8 cellular contexts compared by ENCODE assay signal in genomic region chr17:3914319-3914685, GRCh38. TPM values are rescaled to one million over a fixed set of nuclear protein-coding genes. Genes with fewer than 3 reads are reported as not detected.
A peak's percentile ranks its signal among the peaks of the same experiment; 100 is the strongest.
DNase-seq lines count a peak whose midpoint lies in the region; ATAC-seq and TF ChIP-seq lines count a peak whose summit lies in the region.

No MANE protein-coding gene starts in this region.

- H3K4me3 Mint-ChIP-seq in T-helper 17 cell (no peak overlapping the region), HFFc6 (no peak overlapping the region)

- intact Hi-C loops in sciatic nerve (cut with DNase I) = no loop called here
- intact Hi-C loops in Right ventricle myocardium inferior (cut with DNase I) = loop anchor here (5.0 kb wide), 2 partner anchors 47 to 163 kb away; no protein-coding TSS in a partner anchor

- peaks cover 32% of the 10 kb centered on the region for H3K4me1 Mint-ChIP-seq in T-helper 17 cell
- H3K4me1 Mint-ChIP-seq in HFFc6 (ENCODE audit: low read depth) = 0 out of 2 replicates have a peak, but pooled peaks cover 4% of the 10 kb centered on the region

- no peaks in the 10 kb centered on the region for H3K27me3 Mint-ChIP-seq in T-helper 17 cell
- peaks cover 3% of the 10 kb centered on the region for H3K27me3 Mint-ChIP-seq in HFFc6 (ENCODE audit: insufficient read depth)

- DNase-seq in T-helper 17 cell (no peak), sciatic nerve (ENCODE audit: low spot score) (no peak), Right ventricle myocardium inferior (ENCODE audit: missing footprints) (no peak), HUDEP-2 (lab: John Stamatoyannopoulos, UW; ENCODE audit: unreplicated experiment in 76 of 76) (no peak), HFFc6 (no peak)

- no peaks in the 10 kb centered on the region for H3K9me3 Mint-ChIP-seq in HFFc6

- TF ChIP-seq CTCF in HFFc6 (IDR thresholded peaks at IDR 0.05) = no peak

- ATAC-seq in GM18907 (IDR thresholded peaks at IDR 0.05; ENCODE audit: unreplicated experiment) (peak; percentile 44), HG02885 (IDR thresholded peaks at IDR 0.05; ENCODE audit: poor library complexity, unreplicated experiment) (peak; percentile 50), T-helper 17 cell (peak; percentile 48), sciatic nerve (peak; percentile 14), Right ventricle myocardium inferior (no peak), GM21367 (IDR thresholded peaks at IDR 0.05; ENCODE audit: unreplicated experiment) (no peak)

- H3K9me3 ChIP-seq in T-helper 17 cell (ENCODE audit: control insufficient read depth, low read length, poor library complexity, severe bottlenecking) = no peaks in the 10 kb centered on the region

- H3K27ac Mint-ChIP-seq in T-helper 17 cell (peak overlapping the region; percentile 14), HFFc6 (no peak overlapping the region)

- H3K36me3 Mint-ChIP-seq in T-helper 17 cell (ENCODE audit: low read depth) (no peaks in the 10 kb centered on the region), HFFc6 (ENCODE audit: low read depth) (no peaks in the 10 kb centered on the region)

RNA-seq across cellular contexts. Expression of gene P2RX1, which starts 2.0 kb away (rescaled TPM):
- total RNA-seq in T-helper 17 cell (10 to 100 TPM in 1 of 2 donors, 1 to 10 TPM in 1; 4.2 to 15.0 TPM), sciatic nerve (7.3 TPM), Right ventricle myocardium inferior (0.16 TPM)
- under 1 TPM in 1 of 6 experiments, not detected in 5; 0.08 TPM for total RNA-seq in HFFc6 (2021; fragmentation: NEBNext Ultra II Directional; extraction: Animal tissue kit (Norgen Biotek cat#: 25700))

RNA-seq across cellular contexts. Expression of gene CAMKK1, which starts 21.4 kb away (rescaled TPM):
- 1 to 10 TPM; 5.8 to 5.9 TPM for total RNA-seq in T-helper 17 cell
- total RNA-seq in sciatic nerve = 7.7 TPM
- 3.8 TPM for total RNA-seq in Right ventricle myocardium inferior
- 1 to 10 TPM; 5.4 to 6.9 (median 6.0) TPM for total RNA-seq in HFFc6 (2021; fragmentation: NEBNext Ultra II Directional; extraction: Animal tissue kit (Norgen Biotek cat#: 25700))

RNA-seq across cellular contexts. Expression of gene ATP2A3, which starts 49.9 kb away (rescaled TPM):
- total RNA-seq in T-helper 17 cell = 100 to 1,000 TPM; 279 to 298 TPM
- 13.8 TPM for total RNA-seq in sciatic nerve
- total RNA-seq in Right ventricle myocardium inferior = 7.7 TPM
- total RNA-seq in HFFc6 (2021; fragmentation: NEBNext Ultra II Directional; extraction: Animal tissue kit (Norgen Biotek cat#: 25700)) = under 1 TPM; 0.05 to 0.12 (median 0.08) TPM

Comparison
In these comparisons a context has a peak if more than half of its experiments do, and no peak if none do; other contexts are left out.
1. ATAC-seq: peak in GM18907 (single experiment), HG02885 (single experiment), T-helper 17 cell (single experiment) and sciatic nerve (single experiment); none in Right ventricle myocardium inferior (single experiment) and GM21367 (single experiment).
2. RNA of gene ATP2A3, which starts 49.9 kb away (total RNA-seq): 279 to 298 TPM in T-helper 17 cell; 13.8 TPM in sciatic nerve (single experiment), 7.7 TPM in Right ventricle myocardium inferior (single experiment) and 0.05 to 0.12 TPM in HFFc6; every median in the first group is over 10 times any median in the second.